ENCODE assay signal across 9 cellular contexts in genomic region chr2:20231632-20232031, GRCh38. TPM values are rescaled to one million over a fixed set of nuclear protein-coding genes. Genes with fewer than 3 reads are reported as not detected.
DNase-seq lines count a peak whose midpoint lies in the region; ATAC-seq, FAIRE-seq and TF ChIP-seq lines count a peak whose summit lies in the region.
"Had no signal": no experiment of that assay in that cellular context is flagged by ENCODE, and none has a peak within 500 bp of the region (broad histone marks: within the 10 kb centered on the region; RNA-seq: fewer than 3 reads in every experiment).

No MANE protein-coding gene starts in this region.

- peaks cover 37 to 47% (median 40%) of the 10 kb centered on the region in 5 donors for H3K27me3 Mint-ChIP-seq in naive thymus-derived CD4-positive, alpha-beta T cell

- no peaks in the 10 kb centered on the region; a peak in 1 of 5 replicates for H3K4me1 ChIP-seq in K562 (replicated peaks in 1 of 2; ENCODE audit: control insufficient read depth in 2 of 2, insufficient read depth in 2 of 2, low read length in 2 of 2)
- H3K4me1 ChIP-seq in mucosa of rectum (ENCODE audit: control insufficient read depth in 2 of 2, insufficient read depth in 2 of 2, low read length in 2 of 2): peaks cover 10 to 24% of the 10 kb centered on the region in 2 donors
- H3K4me1 ChIP-seq in naive thymus-derived CD4-positive, alpha-beta T cell (ENCODE audit: control insufficient read depth in 2 of 2, insufficient read depth in 2 of 2, low read length in 2 of 2): no peaks in the 10 kb centered on the region

- no peaks in the 10 kb centered on the region for H3K9me1 ChIP-seq in K562 (ENCODE audit: control insufficient read depth, insufficient read depth, low read length)

- TF ChIP-seq CTCF in K562 (IDR thresholded peaks at IDR 0.05 in 2 of 3, conservative IDR thresholded peaks at IDR 0.05 in 1 of 3; ENCODE audit: insufficient read depth in 2 of 3, low read depth in 1 of 3, low read length in 3 of 3): no peak

- peak; percentile 78 for DNase-seq in EL
- peak; percentile 66 for DNase-seq in NCI-H2029 treated with DMSO at 0.1 percent for 48 hours (lab: John Stamatoyannopoulos, UW)
- no peak for DNase-seq in K562 (ENCODE audit: extremely low read depth in 1 of 4, low spot score in 3 of 4)
- DNase-seq in naive thymus-derived CD4-positive, alpha-beta T cell: no peak

- no peaks in the 10 kb centered on the region for H3K4me1 Mint-ChIP-seq in naive thymus-derived CD4-positive, alpha-beta T cell
- H3K4me1 Mint-ChIP-seq: activated T-helper 17 cell treated with anti-CD3 and anti-CD28 coated beads, Interleukin-2, amount 50 U/mL, for 72 hours had no signal

- H3K9me3 ChIP-seq in K562 (replicated peaks; ENCODE audit: control insufficient read depth, insufficient read depth, low read depth, low read length) (no peaks in the 10 kb centered on the region), mucosa of rectum (ENCODE audit: control insufficient read depth in 2 of 2, low read length in 2 of 2) (no peaks in the 10 kb centered on the region)
- H3K9me3 ChIP-seq in naive thymus-derived CD4-positive, alpha-beta T cell (ENCODE audit: control insufficient read depth in 2 of 3, low read length in 3 of 3): no peaks in the 10 kb centered on the region

- no peaks in the 10 kb centered on the region for H3K79me2 ChIP-seq in K562 (ENCODE audit: control insufficient read depth, insufficient read depth, low read length)

- in situ Hi-C loops in K562 (cut with MboI): no loop called here

- H4K20me1 ChIP-seq in K562 (replicated peaks; ENCODE audit: control insufficient read depth, insufficient read depth, low read length): no peaks in the 10 kb centered on the region

- intact Hi-C loops in K562 (cut with micrococcal nuclease): no loop called here
- intact Hi-C loops in naive thymus-derived CD4-positive, alpha-beta T cell (cut with micrococcal nuclease): no loop called here

- no peak for TF ChIP-seq POLR2A in K562 (conservative IDR thresholded peaks at IDR 0.05)

- H3K27me3 ChIP-seq in K562 (ENCODE audit: control insufficient read depth in 2 of 2, insufficient read depth in 2 of 2, low read length in 2 of 2) (peaks cover 7 to 33% of the 10 kb centered on the region in 2 experiments; a peak in 4 of 5 replicates), mucosa of rectum (ENCODE audit: control insufficient read depth in 2 of 2, insufficient read depth in 2 of 2, low read length in 2 of 2) (no peaks in the 10 kb centered on the region)
- H3K27me3 ChIP-seq in naive thymus-derived CD4-positive, alpha-beta T cell (ENCODE audit: control insufficient read depth in 2 of 2, insufficient read depth in 2 of 2, low read length in 2 of 2): no peaks in the 10 kb centered on the region

- peaks cover 0 to 3% (median 0%) of the 10 kb centered on the region in 5 donors for H3K36me3 Mint-ChIP-seq in naive thymus-derived CD4-positive, alpha-beta T cell

- FAIRE-seq in K562 (lab: Jason Lieb, UNC): no peak

- H3K27ac ChIP-seq in K562 (ENCODE audit: extremely low read depth, low read depth, low read length) (no peak overlapping the region), mucosa of rectum (ENCODE audit: low read depth in 2 of 2, low read length in 2 of 2) (peak overlapping the region; percentile 83 to 84)
- no peak overlapping the region for H3K27ac ChIP-seq in naive thymus-derived CD4-positive, alpha-beta T cell (ENCODE audit: low read depth, low read length)

- 3% methylated on average over 4 of the region's 5 CpGs for WGBS in K562 (ENCODE audit: insufficient coverage, low coverage, missing lambda C conversion rate)

- peaks cover 0 to 5% (median 0%) of the 10 kb centered on the region in 11 donors for H3K9me3 Mint-ChIP-seq in naive thymus-derived CD4-positive, alpha-beta T cell
- H3K9me3 Mint-ChIP-seq: activated T-helper 17 cell treated with anti-CD3 and anti-CD28 coated beads, Interleukin-2, amount 50 U/mL, for 72 hours had no signal

- no peak overlapping the region for H3K27ac Mint-ChIP-seq in naive thymus-derived CD4-positive, alpha-beta T cell
- H3K27ac Mint-ChIP-seq: activated T-helper 17 cell treated with anti-CD3 and anti-CD28 coated beads, Interleukin-2, amount 50 U/mL, for 72 hours had no signal

- TF ChIP-seq EP300 in K562 (IDR thresholded peaks at IDR 0.05; ENCODE audit: low read length): no peak

- H3K4me3 ChIP-seq in K562: no peak overlapping the region
- H3K4me3 ChIP-seq in mucosa of rectum (ENCODE audit: low read length in 2 of 2): no peak overlapping the region
- no peak overlapping the region for H3K4me3 ChIP-seq in naive thymus-derived CD4-positive, alpha-beta T cell (ENCODE audit: low read length)

- no peak overlapping the region for H3K4me3 Mint-ChIP-seq in naive thymus-derived CD4-positive, alpha-beta T cell
- H3K4me3 Mint-ChIP-seq: activated T-helper 17 cell treated with anti-CD3 and anti-CD28 coated beads, Interleukin-2, amount 50 U/mL, for 72 hours had no signal

- H3K9ac ChIP-seq in K562 (ENCODE audit: insufficient read depth in 1 of 2, low read depth in 2 of 2, low read length in 2 of 2): 0 out of 4 replicates have a peak overlapping the region, but pooled peaks of 1 of the 2 experiments have one; percentile 35
- peak overlapping the region; percentile 59 to 63 for H3K9ac ChIP-seq in mucosa of rectum (ENCODE audit: low read depth in 1 of 2, low read length in 2 of 2)

- CTCF ChIA-PET in K562 (lab: Yijun Ruan, JAX; ENCODE audit: low intra/inter-chr PET ratio): interaction anchor here (0.7 kb wide), 1 partner anchor 133 kb away, joined by 3 read pairs; no protein-coding TSS in a partner anchor
- CTCF ChIA-PET in naive thymus-derived CD4-positive, alpha-beta T cell (lab: Charles Lee): no interaction called here

- no peak for TF ChIP-seq RAD21 in K562 (CRISPR knock-in tag; conservative IDR thresholded peaks at IDR 0.05 in 1 of 2, IDR thresholded peaks at IDR 0.05 in 1 of 2)

- H3K36me3 ChIP-seq in K562 (ENCODE audit: control insufficient read depth, insufficient read depth, low read length) (no peaks in the 10 kb centered on the region), mucosa of rectum (ENCODE audit: control insufficient read depth in 2 of 2, insufficient read depth in 2 of 2, low read length in 2 of 2) (no peaks in the 10 kb centered on the region)
- H3K36me3 ChIP-seq in naive thymus-derived CD4-positive, alpha-beta T cell (ENCODE audit: control insufficient read depth in 2 of 3, insufficient read depth in 3 of 3, low read length in 3 of 3): no peaks in the 10 kb centered on the region

- POLR2A ChIA-PET in K562 (lab: Yijun Ruan, JAX): no interaction called here
- POLR2A ChIA-PET in naive thymus-derived CD4-positive, alpha-beta T cell (lab: Charles Lee): no interaction called here

- no peak overlapping the region for H2AFZ ChIP-seq in K562 (ENCODE audit: low read depth, low read length)

- H3K4me2 ChIP-seq in K562 (ENCODE audit: insufficient read depth, low read length): no peak overlapping the region

- no TSS peak for BruUV-seq in K562 (replicated peaks; lab: Mats Ljungman, UMichigan)

- ATAC-seq in K562: peak; percentile 40
- no peak for ATAC-seq in GM19463 (IDR thresholded peaks at IDR 0.05; ENCODE audit: unreplicated experiment)
- no peak for ATAC-seq in HG03442 (IDR thresholded peaks at IDR 0.05; ENCODE audit: unreplicated experiment)
- no peak for ATAC-seq in naive thymus-derived CD4-positive, alpha-beta T cell
- no peak for ATAC-seq in HG02938 (IDR thresholded peaks at IDR 0.05; ENCODE audit: unreplicated experiment)
- ATAC-seq: activated T-helper 17 cell treated with anti-CD3 and anti-CD28 coated beads, Interleukin-2, amount 50 U/mL, for 72 hours had no signal

TF ChIP-seq in K562, 482 proteins besides CTCF, POLR2A, EP300 and RAD21 (continues in another document):
- no peak for TF ChIP-seq MAFG (tag; conservative IDR thresholded peaks at IDR 0.05)
- TF ChIP-seq GTF2A2 (tag; IDR thresholded peaks at IDR 0.05): no peak
- TF ChIP-seq FOSL1 (tag; conservative IDR thresholded peaks at IDR 0.05): no peak
- no peak for TF ChIP-seq YBX1 (IDR thresholded peaks at IDR 0.05)
- TF ChIP-seq, protein P1, sequence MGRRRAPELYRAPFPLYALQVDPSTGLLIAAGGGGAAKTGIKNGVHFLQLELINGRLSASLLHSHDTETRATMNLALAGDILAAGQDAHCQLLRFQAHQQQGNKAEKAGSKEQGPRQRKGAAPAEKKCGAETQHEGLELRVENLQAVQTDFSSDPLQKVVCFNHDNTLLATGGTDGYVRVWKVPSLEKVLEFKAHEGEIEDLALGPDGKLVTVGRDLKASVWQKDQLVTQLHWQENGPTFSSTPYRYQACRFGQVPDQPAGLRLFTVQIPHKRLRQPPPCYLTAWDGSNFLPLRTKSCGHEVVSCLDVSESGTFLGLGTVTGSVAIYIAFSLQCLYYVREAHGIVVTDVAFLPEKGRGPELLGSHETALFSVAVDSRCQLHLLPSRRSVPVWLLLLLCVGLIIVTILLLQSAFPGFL (CRISPR knock-in tag; IDR thresholded peaks at IDR 0.05): no peak
- TF ChIP-seq ZNF121 (CRISPR knock-in tag; conservative IDR thresholded peaks at IDR 0.05): no peak
- no peak for TF ChIP-seq TOE1 (IDR thresholded peaks at IDR 0.05; ENCODE audit: borderline replicate concordance)
- TF ChIP-seq TOE1 (CRISPR knock-in tag; IDR thresholded peaks at IDR 0.05; ENCODE audit: borderline replicate concordance, low read depth): no peak
- TF ChIP-seq SMAD1 (IDR thresholded peaks at IDR 0.05; ENCODE audit: low read depth, low read length, partially characterized antibody): no peak

RNA-seq across cellular contexts. Expression of gene SDC1, which starts 6.7 kb away (rescaled TPM):
- 0.28 and 0.90 TPM in 2 replicates for total RNA-seq in K562 (2011; cell fraction: chromatin; rRNA removed; ENCODE audit: low replicate concordance)
- 0.39 and 1.3 TPM in 2 replicates for total RNA-seq in K562 (2011; cell fraction: nucleolus; rRNA removed)
- 0.37 and 0.46 TPM in 2 replicates for total RNA-seq in K562 (2011; cell fraction: nucleoplasm; rRNA removed)
- total RNA-seq in K562 (2014; rRNA removed) (1.5 and 1.7 TPM in 2 replicates), K562 (2014; rRNA removed; fragmentation: Illumina TruSeq; extraction: Trizol) (0.35 and 0.40 TPM in 2 replicates), K562 (2015; rRNA removed; fragmentation: Illumina TruSeq; extraction: Trizol) (1.4 and 1.6 TPM in 2 replicates), K562 (2021) (2.7 TPM in 2 replicates)
- polyA plus RNA-seq in K562 (2011; rRNA removed) (0.39 and 2.7 TPM in 2 replicates), K562 (2014; fragmentation: Illumina TruSeq; extraction: Trizol) (0.49 and 1.2 TPM in 2 replicates), K562 (2014; fragmentation: Nextera tagmentation; extraction: Ambion mirVana) (under 1 TPM; 0.06 to 0.14 TPM), K562 (2014; rRNA removed) (1.1 and 1.8 TPM in 2 replicates)
- polyA plus RNA-seq in K562 (2011; cell fraction: cytosol; rRNA removed): 2.3 and 2.9 TPM in 2 replicates
- polyA plus RNA-seq in K562 (2011; cell fraction: nucleus; rRNA removed): 0.34 and 2.7 TPM in 2 replicates
- polyA plus RNA-seq in K562 (2012): 0.86 and 0.90 TPM in 2 replicates
- 0.39 and 1.3 TPM in 2 replicates for polyA minus RNA-seq in K562 (2011; rRNA and poly(A)+ RNA removed)
- polyA minus RNA-seq in K562 (2011; cell fraction: cytosol; rRNA and poly(A)+ RNA removed): 0.57 and 3.1 TPM in 2 replicates
- 0.13 and 0.56 TPM in 2 replicates for polyA minus RNA-seq in K562 (2011; cell fraction: nucleus; rRNA and poly(A)+ RNA removed)
- total RNA-seq in naive thymus-derived CD4-positive, alpha-beta T cell: under 1 TPM in 3 of 5 experiments, not detected in 2; 0.12 to 0.37 (median 0.22) TPM
- polyA plus RNA-seq in naive thymus-derived CD4-positive, alpha-beta T cell: not detected

Comparison
In these comparisons a context has a peak if more than half of its experiments do, and no peak if none do; other contexts are left out.
1. DNase-seq: peak in EL (single experiment) and NCI-H2029 treated with DMSO at 0.1 percent for 48 hours (single experiment); none in K562 (0 of 4) and naive thymus-derived CD4-positive, alpha-beta T cell (0 of 9).
2. H3K27ac ChIP-seq: peak in mucosa of rectum (2 of 2); none in K562 (single experiment) and naive thymus-derived CD4-positive, alpha-beta T cell (single experiment).